31 cellular contexts compared by ENCODE assay signal in the genomic region with DNA sequence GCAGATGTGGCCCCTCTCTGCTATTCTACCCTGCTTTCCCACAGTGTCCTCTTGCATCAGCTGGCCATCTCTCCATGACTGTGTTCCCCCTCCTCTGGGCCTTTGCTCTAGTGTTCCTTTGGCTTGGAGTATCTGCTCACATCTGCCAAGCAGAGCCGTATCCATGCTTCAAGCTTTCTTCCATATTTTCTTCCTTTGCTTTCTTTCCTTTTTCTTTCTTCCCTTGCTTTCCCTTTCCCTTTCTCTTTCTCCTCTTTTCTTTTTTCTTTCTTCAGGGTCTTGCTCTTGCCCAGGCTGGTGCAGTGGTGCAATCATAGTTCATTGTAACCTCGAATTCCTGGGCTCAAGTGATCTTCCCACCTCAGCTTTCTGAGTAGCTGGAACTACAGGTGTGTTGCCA.
"Had no signal": no experiment of that assay in that cellular context is flagged by ENCODE, and none has a peak within 500 bp of the region (broad histone marks: within the 10 kb centered on the region; RNA-seq: fewer than 3 reads in every experiment).

No MANE protein-coding gene starts in this region.

- H2AFZ ChIP-seq: hepatocyte had no signal

- H3K36me3 ChIP-seq: adrenal gland, neutrophil, ovary, prostate gland, suprapubic skin had no signal

- H3K9me3 ChIP-seq: adrenal gland, body of pancreas, gastrocnemius medialis, neutrophil, ovary, prostate gland, stomach, suprapubic skin, tibial artery had no signal

- H3K27ac ChIP-seq: adrenal gland, body of pancreas, coronary artery, dorsolateral prefrontal cortex, gastrocnemius medialis, hepatocyte, neutrophil, ovary, prostate gland, skin epidermis, stomach, suprapubic skin, tibial artery had no signal

- H3K27me3 Mint-ChIP-seq: activated CD4-positive, alpha-beta memory T cell treated with anti-CD3 and anti-CD28 coated beads for 36 hours; naive B cell had no signal

- ATAC-seq: activated naive CD4-positive, alpha-beta T cell treated with anti-CD3 and anti-CD28 coated beads, Interleukin-2, amount 50 U/mL, for 72 hours; body of pancreas; gastrocnemius medialis; left cardiac atrium; left ventricle myocardium superior; sciatic nerve had no signal

- H3K4me1 ChIP-seq: body of pancreas, prostate gland had no signal

- DNase-seq: activated CD4-positive, alpha-beta memory T cell treated with anti-CD3 and anti-CD28 coated beads for 36 hours; activated CD4-positive, alpha-beta T cell treated with anti-CD3 and anti-CD28 coated beads for 48 hours; activated CD8-positive, alpha-beta memory T cell treated with anti-CD3 and anti-CD28 coated beads, Interleukin-2, amount 50 U/mL, for 4 hours; activated T-cell treated with anti-CD3 and anti-CD28 coated beads, Interleukin-2, amount 50 U/mL, for 1 hour; aorta; body of pancreas; cerebellar nuclear complex; dorsolateral prefrontal cortex; effector memory CD4-positive, alpha-beta T cell; gastrocnemius medialis; islet precursor cell; left cardiac atrium; left ventricle myocardium superior; naive B cell; nephron progenitor cell; ovary; retina; stimulated activated CD4-positive, alpha-beta T cell treated with anti-CD3 and anti-CD28 coated beads, Interleukin-12 subunit alpha, Interleukin-12 subunit beta, amount 100 ng/mL, for 4 hours; stimulated activated CD4-positive, alpha-beta T cell treated with anti-CD3 and anti-CD28 coated beads, Interleukin-4, amount 100 ng/mL, for 1 hour; stomach; tibial artery had no signal

- H3K4me3 ChIP-seq: adrenal gland, body of pancreas, coronary artery, dorsolateral prefrontal cortex, gastrocnemius medialis, hepatocyte, ovary, prostate gland, skin epidermis, stomach, suprapubic skin, tibial artery had no signal

- H3K27me3 ChIP-seq: adrenal gland, body of pancreas, dorsolateral prefrontal cortex, gastrocnemius medialis, hepatocyte, neutrophil, ovary, stomach, suprapubic skin, tibial artery had no signal

- H3K27ac Mint-ChIP-seq: activated CD4-positive, alpha-beta memory T cell treated with anti-CD3 and anti-CD28 coated beads for 36 hours; mesothelial cell of epicardium had no signal

- H3K4me2 ChIP-seq: hepatocyte had no signal

- H3K9me3 Mint-ChIP-seq: activated CD4-positive, alpha-beta memory T cell treated with anti-CD3 and anti-CD28 coated beads for 36 hours; activated naive CD4-positive, alpha-beta T cell treated with anti-CD3 and anti-CD28 coated beads, Interleukin-2, amount 50 U/mL, for 72 hours; mesothelial cell of epicardium; naive B cell; nephron progenitor cell had no signal

- H3K4me1 Mint-ChIP-seq: mesothelial cell of epicardium, nephron progenitor cell had no signal

- H3K4me3 Mint-ChIP-seq: activated CD4-positive, alpha-beta memory T cell treated with anti-CD3 and anti-CD28 coated beads for 36 hours; mesothelial cell of epicardium; nephron progenitor cell had no signal
